1 cellular context compared by ENCODE assay signal in the genomic region with DNA sequence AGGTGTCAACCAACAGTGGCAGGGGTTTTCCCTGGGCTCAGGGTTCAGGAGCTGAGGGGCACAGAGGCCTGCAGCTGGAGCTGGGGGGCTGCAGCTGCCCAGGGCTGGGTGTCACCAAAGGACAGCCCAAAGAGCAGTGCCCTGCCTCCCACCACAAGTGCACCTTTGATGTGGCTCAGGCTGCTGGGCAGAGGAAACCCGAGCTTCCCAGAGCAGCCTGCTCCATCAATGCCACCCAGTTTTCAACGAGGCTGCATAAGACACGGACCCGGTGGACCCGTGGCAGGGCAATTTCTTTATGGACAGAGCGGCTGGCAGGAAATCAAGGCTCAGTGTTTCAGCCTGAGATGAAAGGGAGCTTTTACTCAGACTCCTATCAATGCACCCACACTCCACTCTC.
TF ChIP-seq lines count a peak whose summit lies in the region.

No MANE protein-coding gene starts in this region.

TF ChIP-seq in HCT116, 20 proteins besides CTCF, POLR2A, EP300 and RAD21:
- TF ChIP-seq TCF7L2 (IDR thresholded peaks at IDR 0.05; ENCODE audit: borderline replicate concordance, extremely low read depth, insufficient read depth, insufficient read length) (peak; percentile 18), JUND (IDR thresholded peaks at IDR 0.05) (no peak)
